In genomic region chr2:235383272-235383843, GRCh38 we compare ENCODE assay signal across 22 cellular contexts.
DNase-seq lines count a peak whose midpoint lies in the region; ATAC-seq, FAIRE-seq and TF ChIP-seq lines count a peak whose summit lies in the region.
"Had no signal": no experiment of that assay in that cellular context is flagged by ENCODE, and none has a peak within 500 bp of the region (broad histone marks: within the 10 kb centered on the region; RNA-seq: fewer than 3 reads in every experiment).

No MANE protein-coding gene starts in this region.

- H4K91ac ChIP-seq in H1 (replicated peaks; ENCODE audit: insufficient read length, low read length), result no peak overlapping the region
- H4K91ac ChIP-seq in mesenchymal stem cell (ENCODE audit: low read length), result no peak overlapping the region

- H2AFZ ChIP-seq in HepG2 (ENCODE audit: low read length) (no peak overlapping the region), H1 (ENCODE audit: low read length) (no peak overlapping the region), mesenchymal stem cell (ENCODE audit: low read depth, low read length) (no peak overlapping the region)

- H2BK15ac ChIP-seq in H1 (ENCODE audit: low read length), result no peak overlapping the region
- no peak overlapping the region for H2BK15ac ChIP-seq in mesenchymal stem cell (ENCODE audit: low read depth, poor library complexity, severe bottlenecking)

- H3K4me1 ChIP-seq in liver (ENCODE audit: control insufficient read depth in 4 of 4, insufficient read depth in 4 of 4, low read length in 3 of 4) (peaks cover 5 to 21% (median 16%) of the 10 kb centered on the region in 4 donors), HepG2 (ENCODE audit: insufficient read depth, low read length) (no peaks in the 10 kb centered on the region), H1 (replicated peaks in 1 of 4; ENCODE audit: control insufficient read depth in 3 of 4, insufficient read depth in 4 of 4, low read length in 3 of 4) (peaks cover 0 to 12% (median 6%) of the 10 kb centered on the region in 4 experiments; a peak in 5 of 7 replicates), mesenchymal stem cell (ENCODE audit: control insufficient read depth, insufficient read depth, low read depth, low read length) (no peaks in the 10 kb centered on the region)
- H3K4me1 ChIP-seq: Peyer's patch, SJCRH30 had no signal

- no peak overlapping the region for H2BK5ac ChIP-seq in H1 (ENCODE audit: low read depth, low read length)
- H2BK5ac ChIP-seq in mesenchymal stem cell (ENCODE audit: low read depth, low read length, poor library complexity, severe bottlenecking), result no peak overlapping the region

- H3K27me3 ChIP-seq in liver (ENCODE audit: control insufficient read depth in 4 of 4, insufficient read depth in 4 of 4, low read length in 3 of 4), result no peaks in the 10 kb centered on the region
- H3K27me3 ChIP-seq in HepG2 (ENCODE audit: control insufficient read depth in 1 of 2, insufficient read depth in 2 of 2, low read length in 2 of 2), result peaks cover 3 to 36% of the 10 kb centered on the region in 2 experiments; a peak in 4 of 5 replicates
- no peaks in the 10 kb centered on the region for H3K27me3 ChIP-seq in H1 (replicated peaks in 1 of 4; ENCODE audit: control insufficient read depth in 3 of 4, extremely low read depth in 1 of 4, insufficient read depth in 3 of 4, low read length in 3 of 4)
- no peaks in the 10 kb centered on the region for H3K27me3 ChIP-seq in mesenchymal stem cell (ENCODE audit: control insufficient read depth in 1 of 2, insufficient read depth in 1 of 2, low read length in 2 of 2)
- H3K27me3 ChIP-seq: Peyer's patch, SJCRH30 had no signal

- peak overlapping the region; percentile 85 to 96 for H3K27ac ChIP-seq in liver (ENCODE audit: low read depth in 1 of 2, low read length in 2 of 2)
- H3K27ac ChIP-seq in HepG2 (ENCODE audit: extremely low read length, insufficient read depth, low read length), result no peak overlapping the region
- H3K27ac ChIP-seq in H1 (ENCODE audit: low read depth, low read length), result no peak overlapping the region
- peak overlapping the region; percentile 42 for H3K27ac ChIP-seq in substantia nigra (ENCODE audit: low read depth, low read length, poor library complexity, severe bottlenecking)
- H3K27ac ChIP-seq in coronary artery, result no peak overlapping the region
- no peak overlapping the region for H3K27ac ChIP-seq in mesenchymal stem cell (ENCODE audit: low read length, poor library complexity, severe bottlenecking)
- H3K27ac ChIP-seq: HL-60, Peyer's patch, SJCRH30 had no signal

- H4K8ac ChIP-seq in H1 (ENCODE audit: extremely low read depth, insufficient read depth, low read length) (no peak overlapping the region), mesenchymal stem cell (ENCODE audit: low read length) (no peak overlapping the region)

- H2BK12ac ChIP-seq in H1 (ENCODE audit: low read depth, low read length), result 0 out of 2 replicates have a peak overlapping the region, but pooled peaks have one; percentile 13
- H2BK12ac ChIP-seq in mesenchymal stem cell (ENCODE audit: low read length in 2 of 2), result no peak overlapping the region

- FAIRE-seq in HepG2 (lab: Jason Lieb, UNC) (no peak), H1 (lab: Jason Lieb, UNC) (no peak)
- FAIRE-seq: GM18507 had no signal

- POLR2A ChIA-PET in HepG2 (lab: Yijun Ruan, JAX) (no interaction called here), H1 (lab: Charles Lee; ENCODE audit: partially characterized antibody) (no interaction called here)

- in situ Hi-C loops in HepG2 (cut with HindIII; ENCODE audit: extremely low pct_ligation_motif_present, low pct_unique_long_range_greater_than_20kb), result no loop called here

- no peak for TF ChIP-seq POLR2A in HepG2 (IDR thresholded peaks at IDR 0.05; ENCODE audit: insufficient read depth in 1 of 2, low read depth in 2 of 2, low read length in 2 of 2)
- TF ChIP-seq POLR2A in H1 (IDR thresholded peaks at IDR 0.05; ENCODE audit: control extremely low read depth in 1 of 2, low read depth in 2 of 2, low read length in 2 of 2), result no peak

- H4K5ac ChIP-seq in H1 (ENCODE audit: insufficient read length, low read depth, low read length), result no peak overlapping the region

- peaks cover 3% of the 10 kb centered on the region; the same call in 1 of the 2 replicates for H3K23me2 ChIP-seq in H1 (ENCODE audit: low read depth, low read length)

- H3K56ac ChIP-seq in H1 (replicated peaks; ENCODE audit: insufficient read length, low read depth, low read length), result no peak overlapping the region

- WGBS in liver, result 39% methylated on average over 8 of the region's 8 CpGs
- WGBS in HepG2 (ENCODE audit: low lambda C conversion rate), result 40% methylated on average over 8 of the region's 8 CpGs
- 92% methylated on average over 8 of the region's 8 CpGs; no CpG with 5 or more reads in 1 of the 2 experiments for WGBS in H1 (ENCODE audit: extremely low coverage in 1 of 2, insufficient coverage in 1 of 2, insufficient read length in 1 of 2, insufficient replicate concordance in 2 of 2, low coverage in 1 of 2, low lambda C conversion rate in 2 of 2, missing lambda C conversion rate in 1 of 2), 2 experiments
- WGBS in mesenchymal stem cell, result 87% methylated on average over 8 of the region's 8 CpGs

- no peak for TF ChIP-seq CTCF in liver (IDR thresholded peaks at IDR 0.05; ENCODE audit: low read depth, low read length, missing input control)
- no peak for TF ChIP-seq CTCF in HepG2 (CRISPR knock-in tag; IDR thresholded peaks at IDR 0.05)
- TF ChIP-seq CTCF in H1 (IDR thresholded peaks at IDR 0.05; ENCODE audit: control extremely low read depth in 1 of 3, insufficient read depth in 1 of 3, low read depth in 1 of 3, low read length in 3 of 3), result no peak
- no peak for TF ChIP-seq CTCF in coronary artery (IDR thresholded peaks at IDR 0.05)

- no peak overlapping the region for H2BK120ac ChIP-seq in H1 (replicated peaks; ENCODE audit: low read depth, low read length)
- H2BK120ac ChIP-seq in mesenchymal stem cell (ENCODE audit: low read depth, low read length), result no peak overlapping the region

- H2BK20ac ChIP-seq in H1 (ENCODE audit: low read length), result no peak overlapping the region

- no peak for DNase-seq in HepG2 (ENCODE audit: low spot score)
- DNase-seq in H1 (ENCODE audit: low read depth in 1 of 2, low spot score in 2 of 2), result no peak
- peak; percentile 18 for DNase-seq in medulla oblongata (ENCODE audit: extremely low spot score)
- peak in 16 of 49 donors; percentile 4 to 48 (median 18) for DNase-seq in substantia nigra (lab: John Stamatoyannopoulos, UW)
- DNase-seq in coronary artery (ENCODE audit: low spot score), result no peak
- no peak for DNase-seq in mesenchymal stem cell
- DNase-seq: 8988T, DMS53, GDM1, HCEC 1CT, KBM-7, NCI-H1105, NCI-H146, NCI-H2029, NCI-H2227 treated with DMSO at 0.1 percent for 48 hours, NCI-H510A, Peyer's patch, SJCRH30 had no signal

- no TSS peak for BruUV-seq in HepG2 (replicated peaks; lab: Mats Ljungman, UMichigan)

- ATAC-seq in HepG2, result no peak
- no peak for ATAC-seq in GM21526 (IDR thresholded peaks at IDR 0.05; ENCODE audit: low FRiP score, unreplicated experiment)

- H3K79me1 ChIP-seq in H1 (ENCODE audit: low read depth, low read length) (no peaks in the 10 kb centered on the region), mesenchymal stem cell (replicated peaks; ENCODE audit: low read length, poor library complexity, severe bottlenecking) (no peaks in the 10 kb centered on the region)

- H3K4me3 ChIP-seq in liver (ENCODE audit: low read depth in 1 of 3, low read length in 3 of 3), result no peak overlapping the region
- H3K4me3 ChIP-seq in HepG2 (replicated peaks in 1 of 3; ENCODE audit: insufficient read depth in 1 of 3, low read depth in 2 of 3, low read length in 3 of 3), result no peak overlapping the region
- H3K4me3 ChIP-seq in H1 (ENCODE audit: extremely low read depth in 1 of 4, insufficient read depth in 2 of 4, low read depth in 3 of 4, low read length in 4 of 4), result no peak overlapping the region
- H3K4me3 ChIP-seq in coronary artery, result no peak overlapping the region
- H3K4me3 ChIP-seq in mesenchymal stem cell (ENCODE audit: insufficient read depth in 1 of 2, low read depth in 1 of 2, low read length in 2 of 2), result no peak overlapping the region
- H3K4me3 ChIP-seq: Peyer's patch, SJCRH30 had no signal

- no peak overlapping the region for H3K23ac ChIP-seq in H1 (ENCODE audit: insufficient read length)
- H3K23ac ChIP-seq in mesenchymal stem cell (ENCODE audit: low read length in 2 of 2), result no peak overlapping the region

- no peak for TF ChIP-seq EP300 in HepG2 (IDR thresholded peaks at IDR 0.05; ENCODE audit: low read depth in 2 of 2, low read length in 2 of 2)
- no peak for TF ChIP-seq EP300 in HepG2 (CRISPR knock-in tag; IDR thresholded peaks at IDR 0.05; ENCODE audit: borderline replicate concordance)
- no peak for TF ChIP-seq EP300 in H1 (IDR thresholded peaks at IDR 0.05; ENCODE audit: borderline replicate concordance in 1 of 2, low read depth in 2 of 2, low read length in 2 of 2)

- no peak overlapping the region for H3K14ac ChIP-seq in H1 (ENCODE audit: insufficient read length)
- no peak overlapping the region for H3K14ac ChIP-seq in mesenchymal stem cell (ENCODE audit: low read length in 2 of 2)

- H3K9me3 ChIP-seq in liver (ENCODE audit: control insufficient read depth in 4 of 4, low read length in 3 of 4) (no peaks in the 10 kb centered on the region), HepG2 (ENCODE audit: low read length) (no peaks in the 10 kb centered on the region), H1 (ENCODE audit: insufficient read depth in 2 of 2, low read depth in 1 of 2, low read length in 1 of 2) (no peaks in the 10 kb centered on the region), mesenchymal stem cell (ENCODE audit: control insufficient read depth, low read length) (no peaks in the 10 kb centered on the region)
- H3K9me3 ChIP-seq: Peyer's patch, SJCRH30 had no signal

- no peaks in the 10 kb centered on the region for H3K79me2 ChIP-seq in HepG2 (ENCODE audit: insufficient read depth, low read length)
- no peaks in the 10 kb centered on the region for H3K79me2 ChIP-seq in H1 (ENCODE audit: control insufficient read depth in 1 of 2, insufficient read depth in 2 of 2, low read length in 2 of 2)

- no peaks in the 10 kb centered on the region for H3K36me3 ChIP-seq in liver (ENCODE audit: control insufficient read depth in 4 of 4, insufficient read depth in 3 of 4, low read depth in 1 of 4, low read length in 3 of 4)
- no peaks in the 10 kb centered on the region for H3K36me3 ChIP-seq in HepG2 (replicated peaks in 1 of 2; ENCODE audit: control insufficient read depth in 1 of 2, insufficient read depth in 2 of 2, low read length in 2 of 2)
- no peaks in the 10 kb centered on the region for H3K36me3 ChIP-seq in H1 (ENCODE audit: control insufficient read depth in 2 of 4, insufficient read depth in 4 of 4, low read length in 3 of 4)
- no peaks in the 10 kb centered on the region for H3K36me3 ChIP-seq in mesenchymal stem cell (ENCODE audit: control insufficient read depth in 1 of 2, insufficient read depth in 2 of 2, low read depth in 1 of 2, low read length in 2 of 2)
- H3K36me3 ChIP-seq: Peyer's patch, SJCRH30 had no signal

- no peak overlapping the region for H2AK5ac ChIP-seq in H1 (ENCODE audit: low read depth, low read length)
- H2AK5ac ChIP-seq in mesenchymal stem cell (ENCODE audit: low read length, severe bottlenecking), result no peak overlapping the region

- H3K4me2 ChIP-seq in HepG2 (ENCODE audit: low read depth, low read length) (no peak overlapping the region), H1 (ENCODE audit: insufficient read depth in 1 of 2, low read depth in 2 of 2, low read length in 2 of 2) (no peak overlapping the region), mesenchymal stem cell (ENCODE audit: low read length, poor library complexity, severe bottlenecking) (no peak overlapping the region)

- TF ChIP-seq RAD21 in liver (IDR thresholded peaks at IDR 0.05) (peak in 1 of 2 donors; percentile 43), HepG2 (CRISPR knock-in tag; IDR thresholded peaks at IDR 0.05) (no peak), H1 (IDR thresholded peaks at IDR 0.05 in 1 of 2, conservative IDR thresholded peaks at IDR 0.05 in 1 of 2; ENCODE audit: low read depth in 2 of 2, low read length in 2 of 2) (no peak)

- H4K20me1 ChIP-seq in HepG2 (ENCODE audit: insufficient read depth, low read length) (no peaks in the 10 kb centered on the region; the same call in 1 of the 2 replicates), H1 (replicated peaks in 1 of 2; ENCODE audit: control insufficient read depth in 1 of 2, insufficient read depth in 2 of 2, low read length in 2 of 2) (no peaks in the 10 kb centered on the region)

- no peak overlapping the region for H3K18ac ChIP-seq in H1 (ENCODE audit: extremely low read depth, low read length)
- no peak overlapping the region for H3K18ac ChIP-seq in mesenchymal stem cell (ENCODE audit: low read depth in 1 of 2, low read length in 2 of 2)

- H3K4ac ChIP-seq in H1 (replicated peaks; ENCODE audit: insufficient read length, low read depth, low read length) (no peak overlapping the region), mesenchymal stem cell (ENCODE audit: low read depth in 1 of 2, low read length in 2 of 2) (no peak overlapping the region)

- intact Hi-C loops in HepG2 (cut with micrococcal nuclease; ENCODE audit: unreplicated experiment), result no loop called here

- H3K9ac ChIP-seq in liver (ENCODE audit: low read depth in 1 of 2, low read length in 2 of 2), result no peak overlapping the region
- H3K9ac ChIP-seq in HepG2 (ENCODE audit: insufficient read depth, low read depth, low read length), result no peak overlapping the region
- no peak overlapping the region for H3K9ac ChIP-seq in H1 (replicated peaks in 1 of 4; ENCODE audit: extremely low read depth in 1 of 4, low read depth in 3 of 4, low read length in 3 of 4)
- no peak overlapping the region for H3K9ac ChIP-seq in mesenchymal stem cell (ENCODE audit: low read length)

- CTCF ChIA-PET in HepG2 (lab: Yijun Ruan, JAX; ENCODE audit: low intra/inter-chr PET ratio, low total read pairs), result no interaction called here
- CTCF ChIA-PET in H1 (lab: Charles Lee; ENCODE audit: partially characterized antibody), result interaction anchor here (1.3 kb wide), 1 partner anchor 12 kb away, joined by 4 read pairs; no protein-coding TSS in a partner anchor

Comparison
In these comparisons a context has a peak if more than half of its experiments do, and no peak if none do; other contexts are left out.
1. H3K27ac ChIP-seq: peak in liver (2 of 2) and substantia nigra (single experiment); none in HepG2 (single experiment), H1 (single experiment), coronary artery (0 of 2) and mesenchymal stem cell (single experiment).